In genomic region chrX:154006965-154007364, GRCh38 we compare ENCODE assay signal across 1 cellular context.
A peak's percentile ranks its signal among the peaks of the same experiment; 100 is the strongest.
TF ChIP-seq lines count a peak whose summit lies in the region.

No MANE protein-coding gene starts in this region.

TF ChIP-seq in K562, 482 proteins besides CTCF, POLR2A, EP300 and RAD21:
- peak; percentile 67 for TF ChIP-seq POLR2G (IDR thresholded peaks at IDR 0.05; ENCODE audit: low read depth, low read length)
- TF ChIP-seq NCOA2 (IDR thresholded peaks at IDR 0.05; ENCODE audit: partially characterized antibody in 2 of 2) = no peak
- no peak for TF ChIP-seq RFX7 (CRISPR knock-in tag; IDR thresholded peaks at IDR 0.05)
- no peak for TF ChIP-seq ZNF324 (CRISPR knock-in tag; IDR thresholded peaks at IDR 0.05)
- no peak for TF ChIP-seq ZFX (CRISPR knock-in tag; IDR thresholded peaks at IDR 0.05)
- peak; percentile 47; the same call in 1 of the 2 replicates for TF ChIP-seq RBFOX2 (IDR thresholded peaks at IDR 0.05; ENCODE audit: low read depth, low read length)
- TF ChIP-seq DNMT1 (IDR thresholded peaks at IDR 0.05) = no peak
- TF ChIP-seq NR1H2 (CRISPR knock-in tag; IDR thresholded peaks at IDR 0.05) = no peak
- no peak for TF ChIP-seq ZNF277 (CRISPR knock-in tag; IDR thresholded peaks at IDR 0.05; ENCODE audit: borderline replicate concordance)
